ENCODE assay signal across 8 cellular contexts in genomic region chr10:17228081-17229015, GRCh38. TPM values are rescaled to one million over a fixed set of nuclear protein-coding genes. Genes with fewer than 3 reads are reported as not detected.
DNase-seq lines count a peak whose midpoint lies in the region; ATAC-seq lines count a peak whose summit lies in the region.

TSS of gene VIM (plus strand) at chr10:17228241. CDS start at chr10:17229423, 1,182 bp downstream.

- ATAC-seq in GM21786 (IDR thresholded peaks at IDR 0.05; ENCODE audit: unreplicated experiment): peak; percentile 36

- DNase-seq in Daoy (ENCODE audit: low read depth) (peak; percentile 98), Kasumi-1 (lab: John Stamatoyannopoulos, UW) (peak; percentile 73 to 80), cerebellum (ENCODE audit: low spot score) (no peak), kidney tubule cell (ENCODE audit: low spot score) (peak; percentile 98), DMS153 treated with DMSO at 0.1 percent for 48 hours (lab: John Stamatoyannopoulos, UW; ENCODE audit: unreplicated experiment) (no peak)
- DNase-seq in activated CD4-positive, alpha-beta T cell treated with anti-CD3 and anti-CD28 coated beads for 24 hours (ENCODE audit: low read depth in 2 of 2): peak; percentile 64 to 72
- DNase-seq in stimulated activated CD4-positive, alpha-beta T cell treated with anti-CD3 and anti-CD28 coated beads, Interleukin-1b, Interleukin-23, amount 100 ng/mL, for 24 hours (ENCODE audit: low read depth in 4 of 4, low spot score in 1 of 4): peak; percentile 52 to 80 (median 68)

RNA-seq across cellular contexts. Expression of gene VIM, which starts in this region (rescaled TPM):
- total RNA-seq in Daoy (2014; rRNA removed; shearing (Covaris generic)): 5,657 and 6,746 TPM in 2 replicates
- total RNA-seq in cerebellum: 562 TPM

Comparison
In these comparisons a context has a peak if more than half of its experiments do, and no peak if none do; other contexts are left out.
1. RNA of gene VIM (total RNA-seq): 5,657 to 6,746 TPM in Daoy; 562 TPM in cerebellum (single experiment); every median in the first group is over 10 times any median in the second.
2. DNase-seq: peak in Daoy (single experiment), Kasumi-1 (2 of 2), activated CD4-positive, alpha-beta T cell treated with anti-CD3 and anti-CD28 coated beads for 24 hours (2 of 2), kidney tubule cell (single experiment) and stimulated activated CD4-positive, alpha-beta T cell treated with anti-CD3 and anti-CD28 coated beads, Interleukin-1b, Interleukin-23, amount 100 ng/mL, for 24 hours (4 of 4); none in cerebellum (single experiment) and DMS153 treated with DMSO at 0.1 percent for 48 hours (single experiment).